Comparison of ENCODE assay signal across 13 cellular contexts in the genomic region with DNA sequence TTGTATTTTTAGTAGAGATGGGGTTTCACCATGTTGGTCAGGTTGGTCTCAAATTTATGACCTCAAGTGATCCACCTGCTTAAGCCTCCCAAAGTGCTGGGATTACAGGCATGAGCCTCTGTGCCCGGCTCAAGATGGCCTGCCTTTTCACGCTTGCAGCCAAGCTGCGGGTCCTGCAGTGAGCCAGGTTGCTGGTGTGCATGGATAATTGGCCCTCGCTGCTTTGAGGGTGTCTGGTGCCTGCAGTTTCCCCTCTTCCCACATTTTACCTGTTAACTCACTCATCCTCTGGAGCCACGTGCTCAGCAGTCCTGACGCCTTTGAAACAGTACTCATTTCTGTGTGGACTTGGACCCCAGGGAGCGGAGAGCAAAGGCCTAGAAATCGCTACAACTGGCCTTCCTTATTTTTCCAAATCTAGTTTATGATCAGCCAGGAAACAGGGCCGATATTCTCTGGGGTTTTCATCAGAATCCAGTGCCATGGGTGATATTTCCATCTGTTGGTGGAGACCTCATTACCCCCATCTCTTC. TPM values are rescaled to one million over a fixed set of nuclear protein-coding genes. Genes with fewer than 3 reads are reported as not detected.
DNase-seq lines count a peak whose midpoint lies in the region; ATAC-seq and TF ChIP-seq lines count a peak whose summit lies in the region.
"Had no signal": no experiment of that assay in that cellular context is flagged by ENCODE, and none has a peak within 500 bp of the region (broad histone marks: within the 10 kb centered on the region; RNA-seq: fewer than 3 reads in every experiment).

No MANE protein-coding gene starts in this region.

- no peak overlapping the region for H3K9ac ChIP-seq in liver (ENCODE audit: low read depth in 1 of 2, low read length in 2 of 2)

- H3K9me3 Mint-ChIP-seq in T-cell: no peaks in the 10 kb centered on the region
- H3K9me3 Mint-ChIP-seq: dendritic cell treated with granulocyte-macrophage colony-stimulating factor and Interleukin-4, amounts not matched to agents 40 ng/mL and 50 ng/mL, for 4 days; naive B cell had no signal

- H3K9me3 ChIP-seq in heart left ventricle (no peaks in the 10 kb centered on the region), liver (ENCODE audit: control insufficient read depth in 4 of 4, low read length in 3 of 4) (no peaks in the 10 kb centered on the region), stomach (no peaks in the 10 kb centered on the region)

- no peaks in the 10 kb centered on the region for H3K27me3 Mint-ChIP-seq in T-cell
- H3K27me3 Mint-ChIP-seq: dendritic cell treated with granulocyte-macrophage colony-stimulating factor and Interleukin-4, amounts not matched to agents 40 ng/mL and 50 ng/mL, for 4 days; naive B cell had no signal

- H3K27ac ChIP-seq in heart left ventricle (peak overlapping the region in 8 of 12 donors; percentile 5 to 81 (median 50)), liver (ENCODE audit: low read depth in 1 of 2, low read length in 2 of 2) (peak overlapping the region; percentile 22 to 44), stomach (peak overlapping the region in 3 of 5 donors; percentile 7 to 22 (median 8))

- H3K27ac Mint-ChIP-seq in T-cell: peak overlapping the region; percentile 76 to 84
- H3K27ac Mint-ChIP-seq: dendritic cell treated with granulocyte-macrophage colony-stimulating factor and Interleukin-4, amounts not matched to agents 40 ng/mL and 50 ng/mL, for 4 days had no signal

- TF ChIP-seq CTCF in heart left ventricle (IDR thresholded peaks at IDR 0.05) (no peak), liver (IDR thresholded peaks at IDR 0.05; ENCODE audit: low read depth, low read length, missing input control) (no peak), stomach (IDR thresholded peaks at IDR 0.05) (no peak)

- H3K4me1 Mint-ChIP-seq in T-cell: peaks cover 39 to 54% (median 45%) of the 10 kb centered on the region in 3 donors

- TF ChIP-seq RAD21 in liver (IDR thresholded peaks at IDR 0.05): peak in 1 of 2 donors; percentile 36

- TF ChIP-seq POLR2A in heart left ventricle (IDR thresholded peaks at IDR 0.05) (no peak), stomach (IDR thresholded peaks at IDR 0.05) (no peak)

- CTCF ChIA-PET in T-cell (lab: Charles Lee): no interaction called here

- no peak for TF ChIP-seq EP300 in stomach (IDR thresholded peaks at IDR 0.05)

- H3K36me3 ChIP-seq in heart left ventricle (peaks cover 0 to 80% (median 63%) of the 10 kb centered on the region in 9 donors), liver (ENCODE audit: control insufficient read depth in 4 of 4, insufficient read depth in 3 of 4, low read depth in 1 of 4, low read length in 3 of 4) (peaks cover under 1 to 24% (median 13%) of the 10 kb centered on the region in 4 donors), stomach (peaks cover 22 to 63% (median 55%) of the 10 kb centered on the region in 4 donors)

- peak overlapping the region in 1 of 3 donors; percentile 46 for H3K4me3 Mint-ChIP-seq in T-cell
- H3K4me3 Mint-ChIP-seq: dendritic cell treated with granulocyte-macrophage colony-stimulating factor and Interleukin-4, amounts not matched to agents 40 ng/mL and 50 ng/mL, for 4 days; naive B cell had no signal

- WGBS in heart left ventricle, 4 donors: 91 to 94% (median 94%) methylated on average over 9 of the region's 9 CpGs
- 65% methylated on average over 9 of the region's 9 CpGs for WGBS in liver
- 90 to 96% (median 95%) methylated on average over 9 of the region's 9 CpGs for WGBS in stomach, 5 donors

- no peaks in the 10 kb centered on the region for H3K27me3 ChIP-seq in heart left ventricle
- no peaks in the 10 kb centered on the region for H3K27me3 ChIP-seq in liver (ENCODE audit: control insufficient read depth in 4 of 4, insufficient read depth in 4 of 4, low read length in 3 of 4)
- H3K27me3 ChIP-seq in stomach: no peaks in the 10 kb centered on the region

- H3K4me3 ChIP-seq in heart left ventricle: no peak overlapping the region
- H3K4me3 ChIP-seq in liver (ENCODE audit: low read depth in 1 of 3, low read length in 3 of 3): no peak overlapping the region
- H3K4me3 ChIP-seq in stomach: no peak overlapping the region

- DNase-seq in heart left ventricle: peak in 1 of 5 donors; percentile 18
- no peak for DNase-seq in Right ventricle myocardium superior
- no peak for DNase-seq in T-cell
- no peak for DNase-seq in stomach
- no peak for DNase-seq in NAMALWA (ENCODE audit: low spot score)
- no peak for DNase-seq in foreskin melanocyte
- DNase-seq: hypothalamus, MM.1S, naive B cell had no signal

- POLR2A ChIA-PET in T-cell (lab: Charles Lee): interaction anchor here in 1 of 2 donors (0.6 kb wide), 1 partner anchor 94 kb away, joined by 8 read pairs; no protein-coding TSS in a partner anchor

- ATAC-seq in heart left ventricle: no peak
- no peak for ATAC-seq in Right ventricle myocardium superior (ENCODE audit: poor library complexity)
- no peak for ATAC-seq in T-cell (replicated peaks in 1 of 4)
- ATAC-seq in GM18868 (IDR thresholded peaks at IDR 0.05; ENCODE audit: unreplicated experiment): no peak
- ATAC-seq: SK-N-SH treated with all-trans-retinoic acid at 6 μM for 48 hours had no signal

- intact Hi-C loops in heart left ventricle (cut with DNase I) (loop anchor here in 2 of 10 donors (5.0 kb wide), 1 partner anchor 36 kb away; no protein-coding TSS in a partner anchor), Right ventricle myocardium superior (cut with DNase I) (loop anchor here (5.0 kb wide), 1 partner anchor 66 kb away; no protein-coding TSS in a partner anchor), stomach (cut with DNase I; ENCODE audit: low total_unique reads) (no loop called here)

- H3K4me1 ChIP-seq in heart left ventricle (peaks cover 10 to 54% (median 38%) of the 10 kb centered on the region in 12 donors), liver (ENCODE audit: control insufficient read depth in 4 of 4, insufficient read depth in 4 of 4, low read length in 3 of 4) (peaks cover 4 to 28% (median 17%) of the 10 kb centered on the region in 4 donors), stomach (peaks cover 12 to 39% (median 32%) of the 10 kb centered on the region in 4 donors)

- H3K36me3 Mint-ChIP-seq in T-cell: peaks cover 24% of the 10 kb centered on the region

TF ChIP-seq in liver, 16 proteins besides CTCF, POLR2A, EP300 and RAD21:
- TF ChIP-seq SP1 (IDR thresholded peaks at IDR 0.05): peak; percentile 84
- peak; percentile 97 to 98 for TF ChIP-seq HNF4A (conservative IDR thresholded peaks at IDR 0.05)
- peak; percentile 63 to 66 for TF ChIP-seq RXRA (IDR thresholded peaks at IDR 0.05)
- peak; percentile 86 for TF ChIP-seq HNF4G (IDR thresholded peaks at IDR 0.05)
- no peak for TF ChIP-seq EGR1 (IDR thresholded peaks at IDR 0.05; ENCODE audit: low read depth in 2 of 2)
- TF ChIP-seq YY1 (IDR thresholded peaks at IDR 0.05): no peak

RNA-seq across cellular contexts. Expression of a gene that starts 42.2 kb away (rescaled TPM):
- total RNA-seq in heart left ventricle (100 to 1,000 TPM in 4 of 9 donors, 10 to 100 TPM in 5; 52.1 to 136 (median 92.0) TPM), Right ventricle myocardium superior (128 TPM), T-cell (10 to 100 TPM; 58.8 to 81.6 (median 73.5) TPM), liver (10 to 100 TPM; 11.1 to 19.2 TPM), stomach (10 to 100 TPM; 15.2 to 78.2 (median 48.4) TPM)
- polyA plus RNA-seq in heart left ventricle (10 to 100 TPM; 22.6 to 75.1 TPM), liver (10 to 100 TPM in 1 of 2 donors, 1 to 10 TPM in 1; 8.6 to 16.4 TPM), stomach (10 to 100 TPM in 1 of 3 donors, 1 to 10 TPM in 2; 5.8 to 24.2 (median 6.3) TPM)
